8 cellular contexts compared by ENCODE assay signal in genomic region chr3:27484002-27484844, GRCh38. TPM values are rescaled to one million over a fixed set of nuclear protein-coding genes. Genes with fewer than 3 reads are reported as not detected.
A peak's percentile ranks its signal among the peaks of the same experiment; 100 is the strongest.
DNase-seq lines count a peak whose midpoint lies in the region; ATAC-seq and TF ChIP-seq lines count a peak whose summit lies in the region.

Gene SLC4A7 (minus strand): TSS chr3:27484384. CDS start chr3:27484126, 258 bp downstream.

- H3K36me3 ChIP-seq in Panc1 (ENCODE audit: control insufficient read depth, insufficient read depth, low read length) (no peaks in the 10 kb centered on the region), esophagus muscularis mucosa (no peaks in the 10 kb centered on the region)

- no peak for TF ChIP-seq EP300 in esophagus muscularis mucosa (IDR thresholded peaks at IDR 0.05)

- H3K4me3 ChIP-seq in Panc1 (ENCODE audit: low read depth in 2 of 2, low read length in 2 of 2), result peak within 1 kb of the TSS; percentile 78 to 86
- H3K4me3 ChIP-seq in esophagus muscularis mucosa, result peak within 1 kb of the TSS; percentile 82 to 97 (median 87)

- ATAC-seq in GM21723 (IDR thresholded peaks at IDR 0.05; ENCODE audit: unreplicated experiment), result peak; percentile 89
- peak; percentile 92 for ATAC-seq in Panc1

- no peaks in the 10 kb centered on the region for H3K27me3 ChIP-seq in Panc1 (ENCODE audit: control insufficient read depth, insufficient read depth, low read length)
- no peaks in the 10 kb centered on the region for H3K27me3 ChIP-seq in esophagus muscularis mucosa

- in situ Hi-C loops in Panc1 (cut with HindIII; ENCODE audit: low pct_unique_long_range_greater_than_20kb, low sequenced_read_pairs), result no loop called here

- H3K4me1 ChIP-seq in Panc1 (ENCODE audit: control insufficient read depth, insufficient read depth, low read length) (peaks cover 14% of the 10 kb centered on the region), esophagus muscularis mucosa (peaks cover 7 to 71% (median 59%) of the 10 kb centered on the region in 4 donors)

- peak; percentile 89 for DNase-seq in DMS53 (lab: John Stamatoyannopoulos, UW)
- DNase-seq in KG1 (lab: John Stamatoyannopoulos, UW), result peak; percentile 83
- peak; percentile 57 for DNase-seq in Panc1 (ENCODE audit: low read depth, low spot score)
- peak; percentile 97 to 99 for DNase-seq in activated T-cell treated with anti-CD3 and anti-CD28 coated beads, Interleukin-2, amount 50 U/mL, for 48 hours
- DNase-seq in esophagus muscularis mucosa (ENCODE audit: extremely low spot score), result peak; percentile 99
- DNase-seq in myocyte (ENCODE audit: low read depth), result peak; percentile 96
- DNase-seq in stimulated activated CD8-positive, alpha-beta memory T cell treated with anti-CD3 and anti-CD28 coated beads, Interleukin-7, amount 100 ng/mL, for 48 hours (ENCODE audit: extremely low read depth in 1 of 2, low read depth in 1 of 2), result peak; percentile 94 to 97

- TF ChIP-seq POLR2A in esophagus muscularis mucosa (IDR thresholded peaks at IDR 0.05; ENCODE audit: low read depth), result peak; percentile 91

- WGBS in esophagus muscularis mucosa, result under 1% methylated on average over 15 of the region's 100 CpGs

- CTCF ChIA-PET in Panc1 (lab: Charles Lee), result interaction anchor here (0.7 kb wide), 1 partner anchor 39 kb away, joined by 7 read pairs; no protein-coding TSS in a partner anchor

- BruUV-seq in Panc1 (replicated peaks; lab: Mats Ljungman, UMichigan), result no TSS peak

- no peaks in the 10 kb centered on the region for H3K9me3 ChIP-seq in Panc1 (ENCODE audit: control insufficient read depth, insufficient read depth, low read depth, low read length)
- no peaks in the 10 kb centered on the region for H3K9me3 ChIP-seq in esophagus muscularis mucosa

- POLR2A ChIA-PET in Panc1 (lab: Charles Lee), result interaction anchor here (0.6 to 1.0 kb wide), 6 partner anchors 12 to 144 kb away, joined by 3 to 9 read pairs (median 4); no protein-coding TSS in a partner anchor

- peak within 1 kb of the TSS; percentile 95 for H3K27ac ChIP-seq in Panc1 (ENCODE audit: low read length)
- H3K27ac ChIP-seq in esophagus muscularis mucosa (replicated peaks in 1 of 4), result peak within 1 kb of the TSS; percentile 96 to 100 (median 97)

- intact Hi-C loops in Panc1 (cut with micrococcal nuclease; ENCODE audit: unreplicated experiment), result loop anchor here (5.0 kb wide), 3 partner anchors 38 to 198 kb away; no protein-coding TSS in a partner anchor
- intact Hi-C loops in esophagus muscularis mucosa (cut with DNase I), result loop anchor here (5.0 kb wide), 2 partner anchors 148 to 193 kb away; no protein-coding TSS in a partner anchor

- TF ChIP-seq CTCF in Panc1 (IDR thresholded peaks at IDR 0.05) (no peak), esophagus muscularis mucosa (IDR thresholded peaks at IDR 0.05) (no peak)

RNA-seq across cellular contexts. Expression of gene SLC4A7, which starts in this region (rescaled TPM):
- 99.4 TPM for total RNA-seq in Panc1 (2021; ENCODE audit: unreplicated experiment)
- polyA plus RNA-seq in Panc1 (2012; ENCODE audit: insufficient read length), result 23.4 TPM
- total RNA-seq in esophagus muscularis mucosa, result 10 to 100 TPM; 20.3 to 44.0 (median 31.7) TPM
- total RNA-seq in myocyte, result 61.3 and 91.7 TPM in 2 replicates
- 15.9 TPM for polyA plus RNA-seq in myocyte (2012)

Comparison
In these comparisons a context has a peak if more than half of its experiments do, and no peak if none do; other contexts are left out.
1. Peak in every context shown above with its lines: DNase-seq, ATAC-seq, H3K4me3 ChIP-seq and H3K27ac ChIP-seq.